11 cellular contexts compared by ENCODE assay signal in genomic region chr7:17696422-17696821, GRCh38.
DNase-seq lines count a peak whose midpoint lies in the region; ATAC-seq, FAIRE-seq and TF ChIP-seq lines count a peak whose summit lies in the region.
"Had no signal": no experiment of that assay in that cellular context is flagged by ENCODE, and none has a peak within 500 bp of the region (broad histone marks: within the 10 kb centered on the region; RNA-seq: fewer than 3 reads in every experiment).

No MANE protein-coding gene starts in this region.

- no peak for ATAC-seq in HG03196 (IDR thresholded peaks at IDR 0.05; ENCODE audit: unreplicated experiment)

- H3K27me3 ChIP-seq in tibial artery: no peaks in the 10 kb centered on the region

- peaks cover 0 to 25% (median 11%) of the 10 kb centered on the region in 3 donors for H3K9me3 ChIP-seq in tibial artery

- H3K36me3 ChIP-seq in tibial artery: no peaks in the 10 kb centered on the region

- H3K4me3 ChIP-seq in tibial artery: no peak overlapping the region

- intact Hi-C loops in head of caudate nucleus (cut with DNase I): no loop called here
- intact Hi-C loops in tibial artery (cut with DNase I; ENCODE audit: low total_unique reads): no loop called here

- TF ChIP-seq CTCF in tibial artery (IDR thresholded peaks at IDR 0.05): no peak

- peak; percentile 44 for DNase-seq in HTR-8/SVneo (ENCODE audit: insufficient read length, low spot score)
- DNase-seq in SK-N-DZ (ENCODE audit: low spot score): peak; percentile 74
- peak in 22 of 42 donors; percentile 8 to 80 (median 30) for DNase-seq in head of caudate nucleus
- peak; percentile 81 to 86 for DNase-seq in tibial artery
- no peak for DNase-seq in cerebellar nuclear complex (lab: John Stamatoyannopoulos, UW)
- no peak for DNase-seq in stimulated activated CD8-positive, alpha-beta memory T cell treated with anti-CD3 and anti-CD28 coated beads, Interleukin-4, amount 100 ng/mL, for 48 hours
- DNase-seq in stimulated activated naive CD4-positive, alpha-beta T cell treated with Interleukin-2 at 50 U/mL for 16 hours (lab: John Stamatoyannopoulos, UW): no peak
- DNase-seq: effector CD4-positive, alpha-beta T cell; naive B cell; NCI-H510A had no signal

- no peak overlapping the region for H3K27ac ChIP-seq in tibial artery

- no peak for FAIRE-seq in HTR-8/SVneo (lab: Jason Lieb, UNC)

- H3K4me1 ChIP-seq in tibial artery: no peaks in the 10 kb centered on the region

Comparison
In these comparisons a context has a peak if more than half of its experiments do, and no peak if none do; other contexts are left out.
1. DNase-seq: peak in HTR-8/SVneo (single experiment), SK-N-DZ (single experiment), head of caudate nucleus (22 of 42) and tibial artery (2 of 2); none in cerebellar nuclear complex (0 of 2), stimulated activated CD8-positive, alpha-beta memory T cell treated with anti-CD3 and anti-CD28 coated beads, Interleukin-4, amount 100 ng/mL, for 48 hours (single experiment) and stimulated activated naive CD4-positive, alpha-beta T cell treated with Interleukin-2 at 50 U/mL for 16 hours (single experiment).